ENCODE assay signal across 9 cellular contexts in the genomic region with DNA sequence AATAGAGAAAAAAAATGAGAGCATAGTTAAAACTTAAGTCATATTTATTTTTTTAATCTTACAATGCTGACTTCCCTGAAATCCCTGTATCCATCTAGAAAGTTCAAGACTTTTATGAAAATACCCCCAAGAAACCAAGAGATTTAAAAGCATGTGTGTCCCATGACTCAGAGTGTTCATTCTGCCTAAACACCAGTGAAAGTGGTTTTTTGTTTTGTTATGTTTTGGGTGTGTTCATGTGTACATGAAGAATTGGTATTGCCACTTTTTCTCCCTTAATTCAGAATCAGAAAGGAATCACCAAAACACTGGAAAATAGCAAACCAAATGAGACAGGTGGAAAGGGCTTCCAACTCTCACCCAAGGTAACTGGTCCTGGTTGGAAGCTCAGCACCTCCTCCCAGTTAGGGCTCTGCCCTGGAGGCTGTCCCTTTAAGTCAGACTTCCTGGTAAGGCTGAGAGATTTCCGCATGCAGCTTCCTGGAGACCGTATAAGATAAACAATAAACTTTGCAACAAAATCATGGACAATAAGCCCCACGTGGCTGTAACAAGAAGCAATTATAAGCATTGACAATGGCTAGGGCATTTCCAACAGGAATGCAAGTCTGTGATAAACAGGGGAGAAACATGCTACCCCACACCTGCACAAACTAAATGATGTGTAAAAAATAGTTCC.
DNase-seq lines count a peak whose midpoint lies in the region; ATAC-seq and TF ChIP-seq lines count a peak whose summit lies in the region.
"Had no signal": no experiment of that assay in that cellular context is flagged by ENCODE, and none has a peak within 500 bp of the region (broad histone marks: within the 10 kb centered on the region; RNA-seq: fewer than 3 reads in every experiment).

No MANE protein-coding gene starts in this region.

- DNase-seq in stimulated activated CD4-positive, alpha-beta T cell treated with anti-CD3 and anti-CD28 coated beads, Interleukin-4, amount 100 ng/mL, for 24 hours = peak; percentile 48
- no peak for DNase-seq in stimulated activated CD4-positive, alpha-beta T cell treated with anti-CD3 and anti-CD28 coated beads, Interleukin-4, amount 100 ng/mL, for 1 hour
- peak; percentile 47 for DNase-seq in activated T-helper 1 cell treated with anti-CD3 and anti-CD28 coated beads, Interleukin-12 subunit alpha, Interleukin-12 subunit beta, Interleukin-2, Interleukin-4 antibody, amounts not matched to agents 30 ng/mL and 10 ng/mL and 1 ng/mL, durations not matched to agents 14 hours and 24 hours and 36 hours (ENCODE audit: low spot score)
- DNase-seq in left ventricle myocardium superior (no peak), GM10266 (ENCODE audit: extremely low spot score) (no peak), DMS 273 treated with DMSO at 0.1 percent for 48 hours (lab: John Stamatoyannopoulos, UW) (no peak), erythroblast (lab: John Stamatoyannopoulos, UW) (no peak)
- no peak for DNase-seq in stimulated activated naive CD8-positive, alpha-beta T cell treated with anti-CD3 and anti-CD28 coated beads, Interleukin-15, amount 100 ng/mL, for 72 hours

- peaks cover 74% of the 10 kb centered on the region for H3K4me1 Mint-ChIP-seq in activated T-helper 1 cell treated with anti-CD3 and anti-CD28 coated beads, Interleukin-12 subunit alpha, Interleukin-12 subunit beta, Interleukin-2, Interleukin-4 antibody, amounts not matched to agents 30 ng/mL and 10 ng/mL and 1 ng/mL, durations not matched to agents 14 hours and 24 hours and 36 hours (ENCODE audit: low read depth)
- H3K4me1 Mint-ChIP-seq in stimulated activated naive CD8-positive, alpha-beta T cell treated with anti-CD3 and anti-CD28 coated beads, Interleukin-15, amount 100 ng/mL, for 72 hours = peaks cover 82% of the 10 kb centered on the region

- H3K9me3 Mint-ChIP-seq in activated T-helper 1 cell treated with anti-CD3 and anti-CD28 coated beads, Interleukin-12 subunit alpha, Interleukin-12 subunit beta, Interleukin-2, Interleukin-4 antibody, amounts not matched to agents 30 ng/mL and 10 ng/mL and 1 ng/mL, durations not matched to agents 14 hours and 24 hours and 36 hours = no peaks in the 10 kb centered on the region
- H3K9me3 Mint-ChIP-seq in stimulated activated naive CD8-positive, alpha-beta T cell treated with anti-CD3 and anti-CD28 coated beads, Interleukin-15, amount 100 ng/mL, for 72 hours = no peaks in the 10 kb centered on the region

- TF ChIP-seq CTCF in GM10266 (IDR thresholded peaks at IDR 0.05; ENCODE audit: control insufficient read depth, insufficient read depth, low read depth, missing control alignments) = no peak

- ATAC-seq in left ventricle myocardium superior = peak; percentile 72
- peak; percentile 33 for ATAC-seq in stimulated activated naive CD8-positive, alpha-beta T cell treated with anti-CD3 and anti-CD28 coated beads, Interleukin-15, amount 100 ng/mL, for 72 hours
- ATAC-seq: GM12878 had no signal

- H3K4me3 Mint-ChIP-seq in activated T-helper 1 cell treated with anti-CD3 and anti-CD28 coated beads, Interleukin-12 subunit alpha, Interleukin-12 subunit beta, Interleukin-2, Interleukin-4 antibody, amounts not matched to agents 30 ng/mL and 10 ng/mL and 1 ng/mL, durations not matched to agents 14 hours and 24 hours and 36 hours = peak overlapping the region; percentile 15
- H3K4me3 Mint-ChIP-seq in stimulated activated naive CD8-positive, alpha-beta T cell treated with anti-CD3 and anti-CD28 coated beads, Interleukin-15, amount 100 ng/mL, for 72 hours = peak overlapping the region; percentile 25 to 63

- peak overlapping the region; percentile 81 for H3K27ac Mint-ChIP-seq in activated T-helper 1 cell treated with anti-CD3 and anti-CD28 coated beads, Interleukin-12 subunit alpha, Interleukin-12 subunit beta, Interleukin-2, Interleukin-4 antibody, amounts not matched to agents 30 ng/mL and 10 ng/mL and 1 ng/mL, durations not matched to agents 14 hours and 24 hours and 36 hours
- H3K27ac Mint-ChIP-seq in stimulated activated naive CD8-positive, alpha-beta T cell treated with anti-CD3 and anti-CD28 coated beads, Interleukin-15, amount 100 ng/mL, for 72 hours = peak overlapping the region; percentile 55 to 63

- no peak for TF ChIP-seq POLR2A in erythroblast (IDR thresholded peaks at IDR 0.05; ENCODE audit: low read length)

- H3K36me3 Mint-ChIP-seq in activated T-helper 1 cell treated with anti-CD3 and anti-CD28 coated beads, Interleukin-12 subunit alpha, Interleukin-12 subunit beta, Interleukin-2, Interleukin-4 antibody, amounts not matched to agents 30 ng/mL and 10 ng/mL and 1 ng/mL, durations not matched to agents 14 hours and 24 hours and 36 hours (ENCODE audit: low read depth) = no peaks in the 10 kb centered on the region

- intact Hi-C loops in activated T-helper 1 cell treated with anti-CD3 and anti-CD28 coated beads, Interleukin-12 subunit alpha, Interleukin-12 subunit beta, Interleukin-2, Interleukin-4 antibody, amounts not matched to agents 30 ng/mL and 10 ng/mL and 1 ng/mL, durations not matched to agents 14 hours and 24 hours and 36 hours (cut with micrococcal nuclease) = loop anchor here (1.0 to 5.0 kb wide), 6 partner anchors 7 to 1409 kb away; a partner anchor contains a TSS
- intact Hi-C loops in left ventricle myocardium superior (cut with micrococcal nuclease) = no loop called here

- H3K27me3 Mint-ChIP-seq in activated T-helper 1 cell treated with anti-CD3 and anti-CD28 coated beads, Interleukin-12 subunit alpha, Interleukin-12 subunit beta, Interleukin-2, Interleukin-4 antibody, amounts not matched to agents 30 ng/mL and 10 ng/mL and 1 ng/mL, durations not matched to agents 14 hours and 24 hours and 36 hours (ENCODE audit: insufficient read depth) = no peaks in the 10 kb centered on the region
- H3K27me3 Mint-ChIP-seq in stimulated activated naive CD8-positive, alpha-beta T cell treated with anti-CD3 and anti-CD28 coated beads, Interleukin-15, amount 100 ng/mL, for 72 hours = no peaks in the 10 kb centered on the region

Comparison
In these comparisons a context has a peak if more than half of its experiments do, and no peak if none do; other contexts are left out.
1. DNase-seq: peak in stimulated activated CD4-positive, alpha-beta T cell treated with anti-CD3 and anti-CD28 coated beads, Interleukin-4, amount 100 ng/mL, for 24 hours (single experiment) and activated T-helper 1 cell treated with anti-CD3 and anti-CD28 coated beads, Interleukin-12 subunit alpha, Interleukin-12 subunit beta, Interleukin-2, Interleukin-4 antibody, amounts not matched to agents 30 ng/mL and 10 ng/mL and 1 ng/mL, durations not matched to agents 14 hours and 24 hours and 36 hours (single experiment); none in stimulated activated CD4-positive, alpha-beta T cell treated with anti-CD3 and anti-CD28 coated beads, Interleukin-4, amount 100 ng/mL, for 1 hour (single experiment), left ventricle myocardium superior (single experiment), stimulated activated naive CD8-positive, alpha-beta T cell treated with anti-CD3 and anti-CD28 coated beads, Interleukin-15, amount 100 ng/mL, for 72 hours (0 of 2), GM10266 (single experiment), DMS 273 treated with DMSO at 0.1 percent for 48 hours (single experiment) and erythroblast (0 of 2).